Comparison of ENCODE assay signal across 1 cellular context in the genomic region with DNA sequence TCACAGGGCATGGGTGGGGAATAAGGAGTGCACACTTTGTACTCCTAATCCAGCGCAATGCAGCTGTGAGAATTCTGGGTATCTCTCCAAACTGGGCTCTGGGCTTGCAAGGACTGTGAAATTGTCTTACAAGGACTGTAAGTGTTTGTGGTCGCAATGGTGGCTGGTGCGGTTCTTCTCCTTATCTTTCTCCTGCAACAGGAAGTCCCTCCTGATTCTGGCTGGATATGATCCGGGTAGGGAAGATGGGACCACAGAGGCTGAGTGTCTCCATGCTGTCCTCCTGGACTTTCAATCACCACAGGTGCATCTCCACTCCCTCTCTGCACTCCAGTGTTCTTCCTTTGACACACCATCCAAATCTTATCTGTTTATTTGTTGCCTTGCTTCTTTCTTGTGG.
TF ChIP-seq lines count a peak whose summit lies in the region.

No MANE protein-coding gene starts in this region.

TF ChIP-seq in K562, 482 proteins besides CTCF, POLR2A, EP300 and RAD21 (continued from another document and continues in another):
- TF ChIP-seq RREB1 (CRISPR knock-in tag; IDR thresholded peaks at IDR 0.05) (no peak), TRIM28 (IDR thresholded peaks at IDR 0.05) (no peak), OTX1 (CRISPR knock-in tag; IDR thresholded peaks at IDR 0.05) (no peak), KAT7 (CRISPR knock-in tag; IDR thresholded peaks at IDR 0.05; ENCODE audit: borderline replicate concordance) (no peak), SETDB1 (IDR thresholded peaks at IDR 0.05; ENCODE audit: low read length) (no peak), SPI1 (IDR thresholded peaks at IDR 0.05; ENCODE audit: borderline replicate concordance, low read depth, low read length) (peak; percentile 39; the same call in 1 of the 2 replicates), ELF1 (tag; IDR thresholded peaks at IDR 0.05) (no peak), SMARCA4 (IDR thresholded peaks at IDR 0.05) (peak; percentile 54; the same call in 1 of the 2 replicates), ZNF707 (CRISPR knock-in tag; conservative IDR thresholded peaks at IDR 0.05) (no peak), ZNF79 (CRISPR knock-in tag; IDR thresholded peaks at IDR 0.05; ENCODE audit: low read depth) (no peak), ZSCAN32 (CRISPR knock-in tag; IDR thresholded peaks at IDR 0.05) (no peak), ZNF282 (CRISPR knock-in tag; IDR thresholded peaks at IDR 0.05) (no peak), ZNF764 (CRISPR knock-in tag; IDR thresholded peaks at IDR 0.05; ENCODE audit: low read depth) (no peak), HMG20A (CRISPR knock-in tag; conservative IDR thresholded peaks at IDR 0.05) (no peak), MTA1 (IDR thresholded peaks at IDR 0.05; ENCODE audit: borderline replicate concordance) (no peak), FOXP4 (CRISPR knock-in tag; IDR thresholded peaks at IDR 0.05; ENCODE audit: borderline replicate concordance) (no peak), ATF7 (IDR thresholded peaks at IDR 0.05) (no peak), SIN3B (IDR thresholded peaks at IDR 0.05; ENCODE audit: low read depth) (no peak), ZNF212 (CRISPR knock-in tag; IDR thresholded peaks at IDR 0.05) (no peak), HNRNPH1 (optimal IDR thresholded peaks at IDR 0.05; ENCODE audit: low read depth, low read length) (no peak), SIRT6 (IDR thresholded peaks at IDR 0.05; ENCODE audit: low read depth, low read length) (no peak), RCOR1 (IDR thresholded peaks at IDR 0.05; ENCODE audit: borderline replicate concordance in 1 of 2, low read depth in 2 of 2, low read length in 2 of 2) (peak in 1 of 2 experiments; percentile 70; a peak in 1 of 4 replicates), MTA3 (IDR thresholded peaks at IDR 0.05; ENCODE audit: borderline replicate concordance) (no peak), SRSF9 (IDR thresholded peaks at IDR 0.05; ENCODE audit: borderline replicate concordance, low read depth, low read length) (no peak), GATAD2B (IDR thresholded peaks at IDR 0.05; ENCODE audit: borderline replicate concordance) (no peak), ZFX (CRISPR knock-in tag; IDR thresholded peaks at IDR 0.05) (no peak), ARID3B (CRISPR knock-in tag; IDR thresholded peaks at IDR 0.05; ENCODE audit: borderline replicate concordance) (no peak), CTCFL (IDR thresholded peaks at IDR 0.05; ENCODE audit: borderline replicate concordance, insufficient read depth, low read depth, low read length, poor library complexity, severe bottlenecking) (no peak), USF1 (CRISPR knock-in tag; IDR thresholded peaks at IDR 0.05) (no peak), XRCC4 (IDR thresholded peaks at IDR 0.05; ENCODE audit: extremely low read depth, insufficient read depth, insufficient read length) (no peak), FOXA1 (IDR thresholded peaks at IDR 0.05; ENCODE audit: borderline replicate concordance) (no peak), RBFOX2 (IDR thresholded peaks at IDR 0.05; ENCODE audit: low read depth, low read length) (no peak), SRSF1 (IDR thresholded peaks at IDR 0.05; ENCODE audit: low read depth, low read length) (no peak), TFAM (CRISPR knock-in tag; conservative IDR thresholded peaks at IDR 0.05) (no peak), MIER1 (IDR thresholded peaks at IDR 0.05; ENCODE audit: low read depth) (no peak), TFAP4 (CRISPR knock-in tag; IDR thresholded peaks at IDR 0.05; ENCODE audit: borderline replicate concordance) (no peak), SNIP1 (IDR thresholded peaks at IDR 0.05; ENCODE audit: low read depth) (no peak), ZBTB5 (IDR thresholded peaks at IDR 0.05) (no peak)
- TF ChIP-seq, protein P1, sequence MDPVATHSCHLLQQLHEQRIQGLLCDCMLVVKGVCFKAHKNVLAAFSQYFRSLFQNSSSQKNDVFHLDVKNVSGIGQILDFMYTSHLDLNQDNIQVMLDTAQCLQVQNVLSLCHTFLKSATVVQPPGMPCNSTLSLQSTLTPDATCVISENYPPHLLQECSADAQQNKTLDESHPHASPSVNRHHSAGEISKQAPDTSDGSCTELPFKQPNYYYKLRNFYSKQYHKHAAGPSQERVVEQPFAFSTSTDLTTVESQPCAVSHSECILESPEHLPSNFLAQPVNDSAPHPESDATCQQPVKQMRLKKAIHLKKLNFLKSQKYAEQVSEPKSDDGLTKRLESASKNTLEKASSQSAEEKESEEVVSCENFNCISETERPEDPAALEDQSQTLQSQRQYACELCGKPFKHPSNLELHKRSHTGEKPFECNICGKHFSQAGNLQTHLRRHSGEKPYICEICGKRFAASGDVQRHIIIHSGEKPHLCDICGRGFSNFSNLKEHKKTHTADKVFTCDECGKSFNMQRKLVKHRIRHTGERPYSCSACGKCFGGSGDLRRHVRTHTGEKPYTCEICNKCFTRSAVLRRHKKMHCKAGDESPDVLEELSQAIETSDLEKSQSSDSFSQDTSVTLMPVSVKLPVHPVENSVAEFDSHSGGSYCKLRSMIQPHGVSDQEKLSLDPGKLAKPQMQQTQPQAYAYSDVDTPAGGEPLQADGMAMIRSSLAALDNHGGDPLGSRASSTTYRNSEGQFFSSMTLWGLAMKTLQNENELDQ (CRISPR knock-in tag; IDR thresholded peaks at IDR 0.05; ENCODE audit: borderline replicate concordance): no peak
- TF ChIP-seq, protein P2, sequence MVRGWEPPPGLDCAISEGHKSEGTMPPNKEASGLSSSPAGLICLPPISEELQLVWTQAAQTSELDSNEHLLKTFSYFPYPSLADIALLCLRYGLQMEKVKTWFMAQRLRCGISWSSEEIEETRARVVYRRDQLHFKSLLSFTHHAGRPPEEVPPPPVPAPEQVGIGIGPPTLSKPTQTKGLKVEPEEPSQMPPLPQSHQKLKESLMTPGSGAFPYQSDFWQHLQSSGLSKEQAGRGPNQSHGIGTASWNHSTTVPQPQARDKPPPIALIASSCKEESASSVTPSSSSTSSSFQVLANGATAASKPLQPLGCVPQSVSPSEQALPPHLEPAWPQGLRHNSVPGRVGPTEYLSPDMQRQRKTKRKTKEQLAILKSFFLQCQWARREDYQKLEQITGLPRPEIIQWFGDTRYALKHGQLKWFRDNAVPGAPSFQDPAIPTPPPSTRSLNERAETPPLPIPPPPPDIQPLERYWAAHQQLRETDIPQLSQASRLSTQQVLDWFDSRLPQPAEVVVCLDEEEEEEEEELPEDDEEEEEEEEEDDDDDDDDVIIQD (CRISPR knock-in tag; IDR thresholded peaks at IDR 0.05): no peak
- TF ChIP-seq, protein P3, sequence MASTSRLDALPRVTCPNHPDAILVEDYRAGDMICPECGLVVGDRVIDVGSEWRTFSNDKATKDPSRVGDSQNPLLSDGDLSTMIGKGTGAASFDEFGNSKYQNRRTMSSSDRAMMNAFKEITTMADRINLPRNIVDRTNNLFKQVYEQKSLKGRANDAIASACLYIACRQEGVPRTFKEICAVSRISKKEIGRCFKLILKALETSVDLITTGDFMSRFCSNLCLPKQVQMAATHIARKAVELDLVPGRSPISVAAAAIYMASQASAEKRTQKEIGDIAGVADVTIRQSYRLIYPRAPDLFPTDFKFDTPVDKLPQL (IDR thresholded peaks at IDR 0.05; ENCODE audit: extremely low read depth, insufficient read length): no peak
